27 cellular contexts compared by ENCODE assay signal in genomic region chr9:94851467-94851866, GRCh38.
"Had no signal": no experiment of that assay in that cellular context is flagged by ENCODE, and none has a peak within 500 bp of the region (broad histone marks: within the 10 kb centered on the region; RNA-seq: fewer than 3 reads in every experiment).

No MANE protein-coding gene starts in this region.

- H3K27me3 ChIP-seq: foreskin keratinocyte, gastroesophageal sphincter, heart left ventricle, hepatocyte, neural progenitor cell, sigmoid colon, spleen, tibial nerve, upper lobe of right lung, uterus had no signal

- H3K9me3 Mint-ChIP-seq: memory B cell; naive thymus-derived CD4-positive, alpha-beta T cell; nephron; neural progenitor cell; stimulated activated memory B cell treated with anti-CD40 and anti-IgM and Interleukin-4, amounts not matched to agents 10 μg/mL and 1 μg/mL and 100 μg/mL, for 72 hours had no signal

- H3K9ac ChIP-seq: neural progenitor cell had no signal

- H3K4me3 ChIP-seq: coronary artery, gastroesophageal sphincter, heart left ventricle, hepatocyte, lung, neural progenitor cell, sigmoid colon, spleen, thoracic aorta, tibial nerve, upper lobe of right lung, uterus had no signal

- H3K27ac ChIP-seq: coronary artery, foreskin keratinocyte, gastroesophageal sphincter, heart left ventricle, hepatocyte, neural progenitor cell, psoas muscle, sigmoid colon, spleen, thoracic aorta, tibial nerve, upper lobe of right lung, uterus had no signal

- H3K9me3 ChIP-seq: gastroesophageal sphincter, heart left ventricle, psoas muscle, sigmoid colon, spleen, thoracic aorta, tibial nerve, upper lobe of right lung, uterus had no signal

- H3K27ac Mint-ChIP-seq: memory B cell; neural progenitor cell; stimulated activated memory B cell treated with anti-CD40 and anti-IgM and Interleukin-4, amounts not matched to agents 10 μg/mL and 1 μg/mL and 100 μg/mL, for 72 hours had no signal

- H3K4me2 ChIP-seq: hepatocyte, neural progenitor cell had no signal

- H3K36me3 ChIP-seq: gastroesophageal sphincter, heart left ventricle, neural progenitor cell, sigmoid colon, thoracic aorta, tibial nerve, upper lobe of right lung, uterus had no signal

- DNase-seq: dermis blood vessel endothelial cell; effector memory CD4-positive, alpha-beta T cell; erythroblast; foreskin keratinocyte; heart left ventricle; kidney glomerular epithelial cell; left colon; midbrain; naive thymus-derived CD4-positive, alpha-beta T cell; psoas muscle; right cardiac atrium; sigmoid colon; spleen; stimulated activated CD4-positive, alpha-beta T cell treated with anti-CD3 and anti-CD28 coated beads, Interleukin-4, amount 100 ng/mL, for 4 hours; stimulated activated naive CD8-positive, alpha-beta T cell treated with anti-CD3 and anti-CD28 coated beads, Interleukin-15, Interleukin-2, amounts not matched to agents 100 U/mL and 50 U/mL, for 24 hours; upper lobe of right lung; uterus had no signal

- ATAC-seq: foreskin keratinocyte; gastroesophageal sphincter; heart left ventricle; left colon; naive thymus-derived CD4-positive, alpha-beta T cell; right cardiac atrium; stimulated activated memory B cell treated with anti-CD40 and anti-IgM and Interleukin-4, amounts not matched to agents 10 μg/mL and 1 μg/mL and 100 μg/mL, for 72 hours; stimulated activated naive CD8-positive, alpha-beta T cell treated with anti-CD3 and anti-CD28 coated beads, Interleukin-15, Interleukin-2, amounts not matched to agents 100 U/mL and 50 U/mL, for 24 hours; upper lobe of right lung had no signal

- H3K27me3 Mint-ChIP-seq: memory B cell; naive thymus-derived CD4-positive, alpha-beta T cell; stimulated activated memory B cell treated with anti-CD40 and anti-IgM and Interleukin-4, amounts not matched to agents 10 μg/mL and 1 μg/mL and 100 μg/mL, for 72 hours had no signal

- H3K4me3 Mint-ChIP-seq: memory B cell; naive thymus-derived CD4-positive, alpha-beta T cell; nephron; neural progenitor cell; stimulated activated memory B cell treated with anti-CD40 and anti-IgM and Interleukin-4, amounts not matched to agents 10 μg/mL and 1 μg/mL and 100 μg/mL, for 72 hours had no signal

- H3K4me1 ChIP-seq: neural progenitor cell, sigmoid colon, upper lobe of right lung, uterus had no signal
